In genomic region chr5:126414874-126415502, GRCh38 we compare ENCODE assay signal across 1 cellular context.
TF ChIP-seq lines count a peak whose summit lies in the region.

No MANE protein-coding gene starts in this region.

TF ChIP-seq in GM23338, 12 proteins besides CTCF, POLR2A, EP300 and RAD21 (continued from another document):
- TF ChIP-seq ZNF462 (CRISPR knock-in tag; IDR thresholded peaks at IDR 0.05) (no peak), NANOG (IDR thresholded peaks at IDR 0.05; ENCODE audit: borderline replicate concordance) (no peak), JUNB (IDR thresholded peaks at IDR 0.05; ENCODE audit: unreplicated experiment) (no peak), ETS1 (IDR thresholded peaks at IDR 0.05) (no peak), EZH2 (IDR thresholded peaks at IDR 0.05; ENCODE audit: low read depth, unreplicated experiment) (no peak), POLR2AphosphoS5 (IDR thresholded peaks at IDR 0.05; ENCODE audit: low read depth) (no peak), ZNF114 (CRISPR knock-in tag; IDR thresholded peaks at IDR 0.05) (no peak), EZH2phosphoT487 (IDR thresholded peaks at IDR 0.05; ENCODE audit: unreplicated experiment) (no peak), ZNF331 (CRISPR knock-in tag; IDR thresholded peaks at IDR 0.05; ENCODE audit: low read depth) (no peak), CREB1 (CRISPR knock-in tag; IDR thresholded peaks at IDR 0.05; ENCODE audit: low read depth) (no peak)
